ENCODE assay signal across 8 cellular contexts in genomic region chr1:112619518-112620458, GRCh38. TPM values are rescaled to one million over a fixed set of nuclear protein-coding genes. Genes with fewer than 3 reads are reported as not detected.
DNase-seq lines count a peak whose midpoint lies in the region; ATAC-seq, FAIRE-seq and TF ChIP-seq lines count a peak whose summit lies in the region.

Gene CAPZA1 (plus strand): TSS chr1:112619832. CDS start chr1:112619845, 13 bp downstream.

- no peaks in the 10 kb centered on the region for H3K4me1 ChIP-seq in BE2C

- TF ChIP-seq CTCF in BE2C (IDR thresholded peaks at IDR 0.05; ENCODE audit: low read depth, low read length) (no peak), choroid plexus epithelial cell (conservative IDR thresholded peaks at IDR 0.05; ENCODE audit: low read depth, low read length) (no peak)

- 0 out of 2 replicates have a peak, but pooled peaks cover 5% of the 10 kb centered on the region for H3K36me3 ChIP-seq in BE2C

- peaks cover 35% of the 10 kb centered on the region for H3K4me1 Mint-ChIP-seq in activated CD4-positive, alpha-beta T cell treated with anti-CD3 and anti-CD28 coated beads for 36 hours

- no peaks in the 10 kb centered on the region for H3K9me3 Mint-ChIP-seq in activated CD4-positive, alpha-beta T cell treated with anti-CD3 and anti-CD28 coated beads for 36 hours (ENCODE audit: low read depth)

- H3K4me3 ChIP-seq in BE2C (ENCODE audit: low read depth, low read length) (peak within 1 kb of the TSS; percentile 88), choroid plexus epithelial cell (ENCODE audit: low read depth, low read length) (peak within 1 kb of the TSS; percentile 99)

- POLR2A ChIA-PET in activated CD4-positive, alpha-beta T cell treated with anti-CD3 and anti-CD28 coated beads for 36 hours (lab: Charles Lee): no interaction called here

- DNase-seq in BE2C: peak; percentile 93
- DNase-seq in GM19239 (ENCODE audit: insufficient read length, low spot score): peak; percentile 52
- peak; percentile 76 to 80 for DNase-seq in NCI-H524 (lab: John Stamatoyannopoulos, UW)
- peak; percentile 95 for DNase-seq in activated CD4-positive, alpha-beta T cell treated with anti-CD3 and anti-CD28 coated beads for 36 hours
- peak; percentile 95 for DNase-seq in choroid plexus epithelial cell (ENCODE audit: low read depth)
- DNase-seq in kidney tubule cell (ENCODE audit: low spot score): peak; percentile 95
- peak; percentile 68 to 74 for DNase-seq in stimulated activated CD4-positive, alpha-beta T cell treated with anti-CD3 and anti-CD28 coated beads, Interleukin-1b, Interleukin-23, amount 100 ng/mL, for 1 hour (ENCODE audit: low read depth in 2 of 2)

- H3K27me3 ChIP-seq in BE2C: no peaks in the 10 kb centered on the region

- H3K27ac Mint-ChIP-seq in activated CD4-positive, alpha-beta T cell treated with anti-CD3 and anti-CD28 coated beads for 36 hours: peak within 1 kb of the TSS; percentile 100

- no peaks in the 10 kb centered on the region for H3K9me3 ChIP-seq in BE2C

- no peaks in the 10 kb centered on the region for H3K27me3 Mint-ChIP-seq in activated CD4-positive, alpha-beta T cell treated with anti-CD3 and anti-CD28 coated beads for 36 hours

- intact Hi-C loops in activated CD4-positive, alpha-beta T cell treated with anti-CD3 and anti-CD28 coated beads for 36 hours (cut with DNase I, micrococcal nuclease): loop anchor here (1.0 to 10.0 kb wide), 19 partner anchors 17 to 1947 kb away; partner anchors contain the start of genes MOV10 (in 2 of the 2), ATP5PB (in 1 of the 2), CD53 (in 1 of the 2) and CEPT1 (in 1 of the 2)

- peak within 1 kb of the TSS; percentile 99 for H3K4me3 Mint-ChIP-seq in activated CD4-positive, alpha-beta T cell treated with anti-CD3 and anti-CD28 coated beads for 36 hours

- CTCF ChIA-PET in activated CD4-positive, alpha-beta T cell treated with anti-CD3 and anti-CD28 coated beads for 36 hours (lab: Charles Lee): interaction anchor here (1.0 to 1.9 kb wide), 2 partner anchors 10 to 88 kb away, joined by 4 to 5 read pairs; no protein-coding TSS in a partner anchor

- peak; percentile 83 for FAIRE-seq in GM19239 (lab: Jason Lieb, UNC)

- peak; percentile 84 for ATAC-seq in HG03442 (IDR thresholded peaks at IDR 0.05; ENCODE audit: unreplicated experiment)
- peak; percentile 85 for ATAC-seq in activated CD4-positive, alpha-beta T cell treated with anti-CD3 and anti-CD28 coated beads for 36 hours

- peaks cover 39% of the 10 kb centered on the region for H3K36me3 Mint-ChIP-seq in activated CD4-positive, alpha-beta T cell treated with anti-CD3 and anti-CD28 coated beads for 36 hours (ENCODE audit: low read depth)

RNA-seq across cellular contexts. Expression of gene CAPZA1, which starts in this region (rescaled TPM):
- polyA plus RNA-seq in BE2C (2012; ENCODE audit: insufficient read depth, insufficient read length, low read depth): 111 TPM
- total RNA-seq in activated CD4-positive, alpha-beta T cell treated with anti-CD3 and anti-CD28 coated beads for 36 hours: 100 to 1,000 TPM; 251 to 302 TPM

Comparison
In these comparisons a context has a peak if more than half of its experiments do, and no peak if none do; other contexts are left out.
1. Peak in every context shown above with its lines: DNase-seq, ATAC-seq and H3K4me3 ChIP-seq.